Comparison of ENCODE assay signal across 8 cellular contexts in genomic region chr13:100394005-100394695, GRCh38.
DNase-seq lines count a peak whose midpoint lies in the region; ATAC-seq, FAIRE-seq and TF ChIP-seq lines count a peak whose summit lies in the region.

No MANE protein-coding gene starts in this region.

- no peaks in the 10 kb centered on the region for H3K9me3 ChIP-seq in astrocyte (ENCODE audit: insufficient read depth, low read depth, low read length)

- no peaks in the 10 kb centered on the region for H3K9me3 Mint-ChIP-seq in astrocyte (ENCODE audit: unreplicated experiment)

- no peaks in the 10 kb centered on the region for H3K36me3 ChIP-seq in astrocyte (ENCODE audit: insufficient read depth, low read length)

- H2AFZ ChIP-seq in astrocyte (ENCODE audit: low read depth, low read length), result peak overlapping the region; percentile 66

- ATAC-seq in GM19438 (IDR thresholded peaks at IDR 0.05; ENCODE audit: low read depth, unreplicated experiment), result peak; percentile 92
- peak; percentile 86 for ATAC-seq in HG03378 (IDR thresholded peaks at IDR 0.05; ENCODE audit: unreplicated experiment)

- FAIRE-seq in astrocyte (lab: Jason Lieb, UNC), result peak; percentile 92

- H3K4me3 Mint-ChIP-seq in astrocyte (ENCODE audit: unreplicated experiment), result no peak overlapping the region

- no peaks in the 10 kb centered on the region for H3K27me3 ChIP-seq in astrocyte (ENCODE audit: insufficient read depth, low read length)

- H3K4me1 ChIP-seq in astrocyte (ENCODE audit: insufficient read depth, low read length), result peaks cover 36% of the 10 kb centered on the region

- no peaks in the 10 kb centered on the region for H4K20me1 ChIP-seq in astrocyte (ENCODE audit: insufficient read depth, low read length)

- H3K27ac ChIP-seq in astrocyte (ENCODE audit: low read depth, low read length) (peak overlapping the region; percentile 95), substantia nigra (ENCODE audit: low read depth, low read length, poor library complexity, severe bottlenecking) (no peak overlapping the region)

- H3K27ac Mint-ChIP-seq in astrocyte (ENCODE audit: unreplicated experiment), result peak overlapping the region; percentile 86

- no peaks in the 10 kb centered on the region for H3K79me2 ChIP-seq in astrocyte (ENCODE audit: insufficient read depth, low read length)

- TF ChIP-seq CTCF in astrocyte (IDR thresholded peaks at IDR 0.05; ENCODE audit: insufficient read depth, low read depth, low read length), result no peak

- no peaks in the 10 kb centered on the region for H3K27me3 Mint-ChIP-seq in astrocyte (ENCODE audit: low read depth, unreplicated experiment)

- DNase-seq in GM04504 (ENCODE audit: low read depth) (peak; percentile 77), astrocyte (ENCODE audit: low read depth) (peak; percentile 86), smooth muscle cell of the brain vasculature (ENCODE audit: low read depth, low spot score) (peak; percentile 80), NOMO-1 treated with dmso at 0.1 percent for 144 hours (lab: John Stamatoyannopoulos, UW; ENCODE audit: unreplicated experiment) (no peak), substantia nigra (lab: John Stamatoyannopoulos, UW) (no peak), NCI-H2029 treated with DMSO at 0.1 percent for 48 hours (lab: John Stamatoyannopoulos, UW) (no peak)

- H3K9ac ChIP-seq in astrocyte (ENCODE audit: low read length), result peak overlapping the region; percentile 80

- peak overlapping the region; percentile 37 for H3K4me3 ChIP-seq in astrocyte (ENCODE audit: insufficient read depth, low read depth, low read length)

- H3K4me1 Mint-ChIP-seq in astrocyte (ENCODE audit: low read depth, unreplicated experiment), result peaks cover 33% of the 10 kb centered on the region

- H3K4me2 ChIP-seq in astrocyte (ENCODE audit: low read length), result peak overlapping the region; percentile 84

- H3K36me3 Mint-ChIP-seq in astrocyte (ENCODE audit: low read depth, unreplicated experiment), result no peaks in the 10 kb centered on the region

Comparison
In these comparisons a context has a peak if more than half of its experiments do, and no peak if none do; other contexts are left out.
1. DNase-seq: peak in GM04504 (single experiment), astrocyte (single experiment) and smooth muscle cell of the brain vasculature (single experiment); none in NOMO-1 treated with dmso at 0.1 percent for 144 hours (single experiment), substantia nigra (0 of 49) and NCI-H2029 treated with DMSO at 0.1 percent for 48 hours (single experiment).